Comparison of ENCODE assay signal across 12 cellular contexts in genomic region chr12:119673634-119674033, GRCh38. TPM values are rescaled to one million over a fixed set of nuclear protein-coding genes. Genes with fewer than 3 reads are reported as not detected.
A peak's percentile ranks its signal among the peaks of the same experiment; 100 is the strongest.
DNase-seq lines count a peak whose midpoint lies in the region; ATAC-seq lines count a peak whose summit lies in the region.
"Had no signal": no experiment of that assay in that cellular context is flagged by ENCODE, and none has a peak within 500 bp of the region (broad histone marks: within the 10 kb centered on the region; RNA-seq: fewer than 3 reads in every experiment).

No MANE protein-coding gene starts in this region.

- H3K27ac ChIP-seq in right cardiac atrium (ENCODE audit: low read length), result peak overlapping the region; percentile 68
- peak overlapping the region; percentile 61 for H3K27ac ChIP-seq in skeletal muscle tissue (ENCODE audit: low read depth, low read length)

- H3K4me1 ChIP-seq in right cardiac atrium (ENCODE audit: control insufficient read depth, insufficient read depth, low read length) (peaks cover 7% of the 10 kb centered on the region), skeletal muscle tissue (ENCODE audit: control insufficient read depth in 3 of 3, insufficient read depth in 3 of 3, low read length in 3 of 3) (peaks cover 17 to 38% (median 30%) of the 10 kb centered on the region in 3 donors)

- peaks cover 86% of the 10 kb centered on the region for H3K36me3 Mint-ChIP-seq in activated T-helper 2 cell treated with anti-CD3 and anti-CD28 coated beads, Interferon-gamma antibody, Interleukin-2, Interleukin-4, amounts not matched to agents 10 μg/mL and 5 μg/mL and 100 μg/mL, durations not matched to agents 14 hours and 24 hours and 36 hours (ENCODE audit: low read depth)

- intact Hi-C loops in activated T-helper 2 cell treated with anti-CD3 and anti-CD28 coated beads, Interferon-gamma antibody, Interleukin-2, Interleukin-4, amounts not matched to agents 10 μg/mL and 5 μg/mL and 100 μg/mL, durations not matched to agents 14 hours and 24 hours and 36 hours (cut with micrococcal nuclease), result no loop called here
- intact Hi-C loops in right cardiac atrium (cut with DNase I), result loop anchor here in 1 of 4 donors (2.0 kb wide), 1 partner anchor 55 kb away; no protein-coding TSS in a partner anchor

- DNase-seq in HT-29 (ENCODE audit: low spot score) (peak; percentile 50), right cardiac atrium (peak in 2 of 3 donors; percentile 36 to 60), NCI-H1092 (lab: John Stamatoyannopoulos, UW) (no peak), NCI-H524 treated with DMSO at 0.1 percent for 48 hours (lab: John Stamatoyannopoulos, UW) (no peak), NCI-H128 (lab: John Stamatoyannopoulos, UW; ENCODE audit: unreplicated experiment) (no peak)
- DNase-seq in activated T-helper 2 cell treated with anti-CD3 and anti-CD28 coated beads, Interferon-gamma antibody, Interleukin-2, Interleukin-4, amounts not matched to agents 10 μg/mL and 5 μg/mL and 100 μg/mL, durations not matched to agents 14 hours and 24 hours and 36 hours (ENCODE audit: low spot score), result no peak
- DNase-seq in central memory CD4-positive, alpha-beta T cell, result no peak
- DNase-seq: activated T-cell treated with anti-CD3 and anti-CD28 coated beads for 4 hours, islet precursor cell, retina had no signal

- no peaks in the 10 kb centered on the region for H3K27me3 ChIP-seq in right cardiac atrium (ENCODE audit: control insufficient read depth, insufficient read depth)
- H3K27me3 ChIP-seq in skeletal muscle tissue (ENCODE audit: control insufficient read depth in 3 of 3, insufficient read depth in 3 of 3, low read length in 3 of 3), result no peaks in the 10 kb centered on the region

- peaks cover 54% of the 10 kb centered on the region for H3K4me1 Mint-ChIP-seq in activated T-helper 2 cell treated with anti-CD3 and anti-CD28 coated beads, Interferon-gamma antibody, Interleukin-2, Interleukin-4, amounts not matched to agents 10 μg/mL and 5 μg/mL and 100 μg/mL, durations not matched to agents 14 hours and 24 hours and 36 hours (ENCODE audit: low read depth)

- H3K9me3 Mint-ChIP-seq in activated T-helper 2 cell treated with anti-CD3 and anti-CD28 coated beads, Interferon-gamma antibody, Interleukin-2, Interleukin-4, amounts not matched to agents 10 μg/mL and 5 μg/mL and 100 μg/mL, durations not matched to agents 14 hours and 24 hours and 36 hours, result no peaks in the 10 kb centered on the region

- peak; percentile 56 to 83 for ATAC-seq in right cardiac atrium
- ATAC-seq: K562 had no signal

- H3K36me3 ChIP-seq in skeletal muscle tissue (ENCODE audit: control insufficient read depth in 3 of 3, insufficient read depth in 3 of 3, low read length in 3 of 3), result peaks cover 56 to 77% (median 71%) of the 10 kb centered on the region in 3 donors

- H3K4me3 Mint-ChIP-seq in activated T-helper 2 cell treated with anti-CD3 and anti-CD28 coated beads, Interferon-gamma antibody, Interleukin-2, Interleukin-4, amounts not matched to agents 10 μg/mL and 5 μg/mL and 100 μg/mL, durations not matched to agents 14 hours and 24 hours and 36 hours (ENCODE audit: low read depth), result peak overlapping the region; percentile 46

- 59% methylated on average over 7 of the region's 7 CpGs for WGBS in right cardiac atrium

- H3K9me3 ChIP-seq in right cardiac atrium (ENCODE audit: control insufficient read depth, low read length), result no peaks in the 10 kb centered on the region
- no peaks in the 10 kb centered on the region for H3K9me3 ChIP-seq in skeletal muscle tissue (ENCODE audit: control insufficient read depth in 3 of 3, low read length in 3 of 3)

- H3K27ac Mint-ChIP-seq in activated T-helper 2 cell treated with anti-CD3 and anti-CD28 coated beads, Interferon-gamma antibody, Interleukin-2, Interleukin-4, amounts not matched to agents 10 μg/mL and 5 μg/mL and 100 μg/mL, durations not matched to agents 14 hours and 24 hours and 36 hours, result peak overlapping the region; percentile 90

- H3K4me3 ChIP-seq in right cardiac atrium (ENCODE audit: low read length) (no peak overlapping the region), skeletal muscle tissue (ENCODE audit: low read length in 3 of 3) (no peak overlapping the region)
- H3K4me3 ChIP-seq: K562 had no signal

- H3K27me3 Mint-ChIP-seq in activated T-helper 2 cell treated with anti-CD3 and anti-CD28 coated beads, Interferon-gamma antibody, Interleukin-2, Interleukin-4, amounts not matched to agents 10 μg/mL and 5 μg/mL and 100 μg/mL, durations not matched to agents 14 hours and 24 hours and 36 hours (ENCODE audit: low read depth), result no peaks in the 10 kb centered on the region

- no peak overlapping the region for H3K9ac ChIP-seq in skeletal muscle tissue (ENCODE audit: low read depth in 1 of 3, low read length in 3 of 3)

RNA-seq across cellular contexts. Expression of gene PRKAB1, which starts 5.7 kb away (rescaled TPM):
- total RNA-seq in HT-29 (2014; rRNA removed; shearing (Covaris generic)), result 17.4 and 30.6 TPM in 2 replicates
- total RNA-seq in activated T-helper 2 cell treated with anti-CD3 and anti-CD28 coated beads, Interferon-gamma antibody, Interleukin-2, Interleukin-4, amounts not matched to agents 10 μg/mL and 5 μg/mL and 100 μg/mL, durations not matched to agents 14 hours and 24 hours and 36 hours, result 26.8 and 28.2 TPM in 2 replicates
- total RNA-seq in right cardiac atrium (10 to 100 TPM in 3 of 4 donors, 1 to 10 TPM in 1; 9.8 to 16.3 (median 14.1) TPM), skeletal muscle tissue (12.5 TPM)
- 10.5 TPM for polyA plus RNA-seq in right cardiac atrium

Comparison
In these comparisons a context has a peak if more than half of its experiments do, and no peak if none do; other contexts are left out.
1. DNase-seq: peak in HT-29 (single experiment) and right cardiac atrium (2 of 3); none in activated T-helper 2 cell treated with anti-CD3 and anti-CD28 coated beads, Interferon-gamma antibody, Interleukin-2, Interleukin-4, amounts not matched to agents 10 μg/mL and 5 μg/mL and 100 μg/mL, durations not matched to agents 14 hours and 24 hours and 36 hours (single experiment), central memory CD4-positive, alpha-beta T cell (single experiment), NCI-H1092 (single experiment), NCI-H524 treated with DMSO at 0.1 percent for 48 hours (single experiment) and NCI-H128 (single experiment).